In the genomic region with DNA sequence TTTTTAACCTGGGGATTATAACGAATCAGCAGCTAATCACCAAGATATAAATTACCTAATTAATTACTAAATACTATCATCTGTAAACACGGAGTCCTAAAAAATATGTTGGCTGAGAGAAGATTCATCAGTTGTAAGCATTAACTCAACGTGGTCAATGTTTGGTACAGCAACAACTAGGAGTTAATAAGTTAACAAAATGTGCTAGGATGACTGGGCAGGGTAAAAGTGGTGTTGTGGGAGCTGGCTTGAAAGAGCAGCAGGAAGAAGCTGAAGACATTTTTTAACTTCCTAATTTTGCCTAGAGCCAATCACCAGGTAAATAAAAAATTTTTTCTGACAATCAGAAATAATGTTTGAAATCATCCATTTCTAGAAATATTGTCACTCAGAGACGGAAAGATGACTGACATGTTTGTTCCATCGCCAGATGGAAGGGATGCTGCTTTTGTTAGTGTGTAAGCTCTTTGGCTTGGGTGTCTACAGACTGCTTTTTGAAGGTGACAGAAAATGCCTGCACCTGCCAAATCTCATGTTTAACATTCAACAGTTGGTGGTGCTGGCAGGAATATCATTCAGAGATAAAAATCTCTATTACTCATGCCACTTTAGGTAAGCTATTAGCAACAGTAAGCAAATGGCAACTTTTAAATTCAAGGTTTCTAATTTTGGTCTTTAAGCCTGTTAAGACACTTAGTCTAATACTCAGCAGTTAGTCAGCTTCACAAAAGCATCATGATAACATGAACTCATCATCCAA, we compare ENCODE assay signal across 26 cellular contexts.
DNase-seq lines count a peak whose midpoint lies in the region; ATAC-seq and TF ChIP-seq lines count a peak whose summit lies in the region.
"Had no signal": no experiment of that assay in that cellular context is flagged by ENCODE, and none has a peak within 500 bp of the region (broad histone marks: within the 10 kb centered on the region; RNA-seq: fewer than 3 reads in every experiment).

No MANE protein-coding gene starts in this region.

- H3F3A ChIP-seq in SK-N-SH (replicated peaks; ENCODE audit: insufficient read depth), result no peaks in the 10 kb centered on the region

- H3K27ac ChIP-seq in SK-N-SH (ENCODE audit: low read depth in 2 of 2, low read length in 1 of 2) (no peak overlapping the region), right cardiac atrium (ENCODE audit: low read length) (no peak overlapping the region)
- H3K27ac ChIP-seq: lower lobe of right lung, right atrium auricular region, RWPE1, thyroid gland had no signal

- CTCF ChIA-PET in SK-N-SH (lab: Yijun Ruan, JAX), result interaction anchor here (0.6 to 1.5 kb wide), 3 partner anchors 9 to 336 kb away, joined by 3 read pairs; no protein-coding TSS in a partner anchor

- no peak for TF ChIP-seq RAD21 in SK-N-SH (IDR thresholded peaks at IDR 0.05; ENCODE audit: low read length)

- H3K79me2 ChIP-seq in SK-N-SH (ENCODE audit: insufficient read depth), result no peaks in the 10 kb centered on the region

- H3K4me3 ChIP-seq in SK-N-SH (ENCODE audit: low read depth in 2 of 2, low read length in 1 of 2) (no peak overlapping the region), right cardiac atrium (ENCODE audit: low read length) (no peak overlapping the region)
- H3K4me3 ChIP-seq: body of pancreas, lower lobe of right lung, right atrium auricular region, thyroid gland had no signal

- H3K9me2 ChIP-seq in SK-N-SH, result no peaks in the 10 kb centered on the region

- peak in 1 of 2 experiments; percentile 10; a peak in 1 of 4 replicates for TF ChIP-seq EP300 in SK-N-SH (IDR thresholded peaks at IDR 0.05; ENCODE audit: borderline replicate concordance in 1 of 2, low read depth in 1 of 2, low read length in 1 of 2)

- intact Hi-C loops in right cardiac atrium (cut with DNase I), result no loop called here

- no peaks in the 10 kb centered on the region for H3K9me3 ChIP-seq in SK-N-SH
- H3K9me3 ChIP-seq in right cardiac atrium (ENCODE audit: control insufficient read depth, low read length), result no peaks in the 10 kb centered on the region
- H3K9me3 ChIP-seq: body of pancreas, lower lobe of right lung, right atrium auricular region, thyroid gland had no signal

- WGBS in SK-N-SH (ENCODE audit: low lambda C conversion rate), result 36% methylated on average over 5 of the region's 5 CpGs
- WGBS in right cardiac atrium, result 61% methylated on average over 5 of the region's 5 CpGs

- no peak for ATAC-seq in GM21737 (IDR thresholded peaks at IDR 0.05; ENCODE audit: unreplicated experiment)
- no peak for ATAC-seq in right cardiac atrium
- ATAC-seq in GM19463 (IDR thresholded peaks at IDR 0.05; ENCODE audit: unreplicated experiment), result no peak
- ATAC-seq in GM21723 (IDR thresholded peaks at IDR 0.05; ENCODE audit: unreplicated experiment), result no peak
- ATAC-seq: activated naive CD8-positive, alpha-beta T cell treated with anti-CD3 and anti-CD28 coated beads, Interleukin-2, amount 50 U/mL, for 24 hours; body of pancreas; lower lobe of right lung had no signal

- H3K36me3 ChIP-seq in SK-N-SH (replicated peaks in 1 of 2; ENCODE audit: control insufficient read depth in 1 of 2, insufficient read depth in 2 of 2, low read length in 1 of 2), result no peaks in the 10 kb centered on the region
- H3K36me3 ChIP-seq: lower lobe of right lung, right atrium auricular region, thyroid gland had no signal

- no peak for TF ChIP-seq CTCF in SK-N-SH (IDR thresholded peaks at IDR 0.05)

- no peaks in the 10 kb centered on the region; a peak in 2 of 4 replicates for H3K4me1 ChIP-seq in SK-N-SH (ENCODE audit: control insufficient read depth in 1 of 2, insufficient read depth in 2 of 2, low read depth in 1 of 2, low read length in 1 of 2)
- no peaks in the 10 kb centered on the region for H3K4me1 ChIP-seq in right cardiac atrium (ENCODE audit: control insufficient read depth, insufficient read depth, low read length)
- H3K4me1 ChIP-seq: lower lobe of right lung, right atrium auricular region, thyroid gland had no signal

- no peaks in the 10 kb centered on the region for H3K27me3 ChIP-seq in SK-N-SH (ENCODE audit: insufficient read depth)
- H3K27me3 ChIP-seq in right cardiac atrium (ENCODE audit: control insufficient read depth, insufficient read depth), result no peaks in the 10 kb centered on the region
- H3K27me3 ChIP-seq: body of pancreas, right atrium auricular region, thyroid gland had no signal

- DNase-seq in DMS 273 (lab: John Stamatoyannopoulos, UW; ENCODE audit: unreplicated experiment) (peak; percentile 75), NCI-H1105 (lab: John Stamatoyannopoulos, UW) (peak; percentile 68), SK-N-SH (no peak), myocyte (ENCODE audit: low read depth) (peak; percentile 27), right cardiac atrium (no peak)
- DNase-seq: activated B cell treated with CpG ODN at 0.5 μM for 24 hours; activated CD4-positive, alpha-beta memory T cell treated with anti-CD3 and anti-CD28 coated beads for 36 hours; activated effector memory CD4-positive, alpha-beta T cell treated with Interleukin-2 at 50 U/mL for 16 hours; activated naive CD8-positive, alpha-beta T cell treated with anti-CD3 and anti-CD28 coated beads, Interleukin-2, amount 50 U/mL, for 24 hours; body of pancreas; CD4-positive, CD25-positive, alpha-beta regulatory T cell; effector CD4-positive, alpha-beta T cell; EL; foreskin melanocyte; GOT3; immature natural killer cell; lower lobe of right lung; NCI-H1436 treated with DMSO at 0.1 percent for 48 hours; NCI-H2227 treated with DMSO at 0.1 percent for 48 hours; nucleus accumbens; thyroid gland had no signal

- no peaks in the 10 kb centered on the region for H4K20me1 ChIP-seq in SK-N-SH (ENCODE audit: insufficient read depth)

- POLR2A ChIA-PET in SK-N-SH (lab: Yijun Ruan, JAX), result no interaction called here

- H2AFZ ChIP-seq in SK-N-SH (ENCODE audit: low read depth), result no peak overlapping the region

- no peak overlapping the region for H3K4me2 ChIP-seq in SK-N-SH

- no peak overlapping the region for H3K9ac ChIP-seq in SK-N-SH

TF ChIP-seq in SK-N-SH, 30 proteins besides CTCF, POLR2A, EP300 and RAD21:
- TF ChIP-seq RXRA (IDR thresholded peaks at IDR 0.05; ENCODE audit: borderline replicate concordance, low read depth) (no peak), GATA2 (CRISPR knock-in tag; IDR thresholded peaks at IDR 0.05) (peak; percentile 29; the same call in 1 of the 2 replicates), RCOR1 (IDR thresholded peaks at IDR 0.05; ENCODE audit: low read length) (0 out of 2 replicates have a peak, but pooled peaks have one; percentile 21)
- TF ChIP-seq, protein P1, sequence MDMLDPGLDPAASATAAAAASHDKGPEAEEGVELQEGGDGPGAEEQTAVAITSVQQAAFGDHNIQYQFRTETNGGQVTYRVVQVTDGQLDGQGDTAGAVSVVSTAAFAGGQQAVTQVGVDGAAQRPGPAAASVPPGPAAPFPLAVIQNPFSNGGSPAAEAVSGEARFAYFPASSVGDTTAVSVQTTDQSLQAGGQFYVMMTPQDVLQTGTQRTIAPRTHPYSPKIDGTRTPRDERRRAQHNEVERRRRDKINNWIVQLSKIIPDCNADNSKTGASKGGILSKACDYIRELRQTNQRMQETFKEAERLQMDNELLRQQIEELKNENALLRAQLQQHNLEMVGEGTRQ (IDR thresholded peaks at IDR 0.05; ENCODE audit: borderline replicate concordance, low read depth, low read length), result no peak

Comparison
In these comparisons a context has a peak if more than half of its experiments do, and no peak if none do; other contexts are left out.
1. DNase-seq: peak in DMS 273 (single experiment), NCI-H1105 (single experiment) and myocyte (single experiment); none in SK-N-SH (single experiment) and right cardiac atrium (0 of 3).